Comparison of ENCODE assay signal across 1 cellular context in the genomic region with DNA sequence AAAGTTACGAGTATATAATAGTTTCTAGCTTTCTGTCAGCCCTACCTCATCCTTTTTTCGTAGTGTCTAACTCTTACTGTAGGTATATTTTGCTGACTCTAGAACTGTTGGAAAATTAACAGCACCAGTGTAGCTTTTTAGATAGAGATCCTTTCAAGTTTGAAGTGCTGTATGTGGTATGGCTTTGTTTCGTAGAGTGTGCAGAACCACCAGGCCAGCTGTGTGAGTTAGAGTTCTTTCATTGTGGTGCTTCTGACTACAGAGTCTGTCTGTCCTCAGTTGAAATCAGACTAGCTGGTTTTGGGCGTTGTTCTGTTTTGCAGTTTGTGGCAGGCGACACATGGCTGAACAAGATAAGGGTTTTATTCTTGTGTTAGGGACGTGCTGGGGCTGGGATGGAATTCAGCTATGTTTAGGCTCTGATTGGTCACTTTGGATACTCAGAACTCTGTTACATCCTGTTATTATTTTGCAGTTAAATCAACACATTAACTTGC.
TF ChIP-seq lines count a peak whose summit lies in the region.

No MANE protein-coding gene starts in this region.

TF ChIP-seq in WTC11, 78 proteins besides CTCF, POLR2A, EP300 and RAD21 (continued from another document):
- TF ChIP-seq, protein P1, sequence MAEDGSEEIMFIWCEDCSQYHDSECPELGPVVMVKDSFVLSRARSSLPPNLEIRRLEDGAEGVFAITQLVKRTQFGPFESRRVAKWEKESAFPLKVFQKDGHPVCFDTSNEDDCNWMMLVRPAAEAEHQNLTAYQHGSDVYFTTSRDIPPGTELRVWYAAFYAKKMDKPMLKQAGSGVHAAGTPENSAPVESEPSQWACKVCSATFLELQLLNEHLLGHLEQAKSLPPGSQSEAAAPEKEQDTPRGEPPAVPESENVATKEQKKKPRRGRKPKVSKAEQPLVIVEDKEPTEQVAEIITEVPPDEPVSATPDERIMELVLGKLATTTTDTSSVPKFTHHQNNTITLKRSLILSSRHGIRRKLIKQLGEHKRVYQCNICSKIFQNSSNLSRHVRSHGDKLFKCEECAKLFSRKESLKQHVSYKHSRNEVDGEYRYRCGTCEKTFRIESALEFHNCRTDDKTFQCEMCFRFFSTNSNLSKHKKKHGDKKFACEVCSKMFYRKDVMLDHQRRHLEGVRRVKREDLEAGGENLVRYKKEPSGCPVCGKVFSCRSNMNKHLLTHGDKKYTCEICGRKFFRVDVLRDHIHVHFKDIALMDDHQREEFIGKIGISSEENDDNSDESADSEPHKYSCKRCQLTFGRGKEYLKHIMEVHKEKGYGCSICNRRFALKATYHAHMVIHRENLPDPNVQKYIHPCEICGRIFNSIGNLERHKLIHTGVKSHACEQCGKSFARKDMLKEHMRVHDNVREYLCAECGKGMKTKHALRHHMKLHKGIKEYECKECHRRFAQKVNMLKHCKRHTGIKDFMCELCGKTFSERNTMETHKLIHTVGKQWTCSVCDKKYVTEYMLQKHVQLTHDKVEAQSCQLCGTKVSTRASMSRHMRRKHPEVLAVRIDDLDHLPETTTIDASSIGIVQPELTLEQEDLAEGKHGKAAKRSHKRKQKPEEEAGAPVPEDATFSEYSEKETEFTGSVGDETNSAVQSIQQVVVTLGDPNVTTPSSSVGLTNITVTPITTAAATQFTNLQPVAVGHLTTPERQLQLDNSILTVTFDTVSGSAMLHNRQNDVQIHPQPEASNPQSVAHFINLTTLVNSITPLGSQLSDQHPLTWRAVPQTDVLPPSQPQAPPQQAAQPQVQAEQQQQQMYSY (CRISPR knock-in tag; IDR thresholded peaks at IDR 0.05), result no peak
- TF ChIP-seq, protein P2, sequence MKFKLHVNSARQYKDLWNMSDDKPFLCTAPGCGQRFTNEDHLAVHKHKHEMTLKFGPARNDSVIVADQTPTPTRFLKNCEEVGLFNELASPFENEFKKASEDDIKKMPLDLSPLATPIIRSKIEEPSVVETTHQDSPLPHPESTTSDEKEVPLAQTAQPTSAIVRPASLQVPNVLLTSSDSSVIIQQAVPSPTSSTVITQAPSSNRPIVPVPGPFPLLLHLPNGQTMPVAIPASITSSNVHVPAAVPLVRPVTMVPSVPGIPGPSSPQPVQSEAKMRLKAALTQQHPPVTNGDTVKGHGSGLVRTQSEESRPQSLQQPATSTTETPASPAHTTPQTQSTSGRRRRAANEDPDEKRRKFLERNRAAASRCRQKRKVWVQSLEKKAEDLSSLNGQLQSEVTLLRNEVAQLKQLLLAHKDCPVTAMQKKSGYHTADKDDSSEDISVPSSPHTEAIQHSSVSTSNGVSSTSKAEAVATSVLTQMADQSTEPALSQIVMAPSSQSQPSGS (CRISPR knock-in tag; IDR thresholded peaks at IDR 0.05; ENCODE audit: borderline replicate concordance, low read depth), result no peak
- TF ChIP-seq MXD4 (CRISPR knock-in tag; IDR thresholded peaks at IDR 0.05; ENCODE audit: borderline replicate concordance), result no peak
- TF ChIP-seq, protein P3, sequence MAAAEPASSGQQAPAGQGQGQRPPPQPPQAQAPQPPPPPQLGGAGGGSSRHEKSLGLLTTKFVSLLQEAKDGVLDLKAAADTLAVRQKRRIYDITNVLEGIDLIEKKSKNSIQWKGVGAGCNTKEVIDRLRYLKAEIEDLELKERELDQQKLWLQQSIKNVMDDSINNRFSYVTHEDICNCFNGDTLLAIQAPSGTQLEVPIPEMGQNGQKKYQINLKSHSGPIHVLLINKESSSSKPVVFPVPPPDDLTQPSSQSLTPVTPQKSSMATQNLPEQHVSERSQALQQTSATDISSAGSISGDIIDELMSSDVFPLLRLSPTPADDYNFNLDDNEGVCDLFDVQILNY (CRISPR knock-in tag; IDR thresholded peaks at IDR 0.05), result no peak
- no peak for TF ChIP-seq NFE2L1 (CRISPR knock-in tag; IDR thresholded peaks at IDR 0.05)
- TF ChIP-seq SP1 (CRISPR knock-in tag; conservative IDR thresholded peaks at IDR 0.05), result no peak
- no peak for TF ChIP-seq ELF4 (CRISPR knock-in tag; IDR thresholded peaks at IDR 0.05; ENCODE audit: low read depth)
- TF ChIP-seq, protein P4, sequence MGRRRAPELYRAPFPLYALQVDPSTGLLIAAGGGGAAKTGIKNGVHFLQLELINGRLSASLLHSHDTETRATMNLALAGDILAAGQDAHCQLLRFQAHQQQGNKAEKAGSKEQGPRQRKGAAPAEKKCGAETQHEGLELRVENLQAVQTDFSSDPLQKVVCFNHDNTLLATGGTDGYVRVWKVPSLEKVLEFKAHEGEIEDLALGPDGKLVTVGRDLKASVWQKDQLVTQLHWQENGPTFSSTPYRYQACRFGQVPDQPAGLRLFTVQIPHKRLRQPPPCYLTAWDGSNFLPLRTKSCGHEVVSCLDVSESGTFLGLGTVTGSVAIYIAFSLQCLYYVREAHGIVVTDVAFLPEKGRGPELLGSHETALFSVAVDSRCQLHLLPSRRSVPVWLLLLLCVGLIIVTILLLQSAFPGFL (CRISPR knock-in tag; IDR thresholded peaks at IDR 0.05; ENCODE audit: borderline replicate concordance), result no peak
- TF ChIP-seq, protein P5, sequence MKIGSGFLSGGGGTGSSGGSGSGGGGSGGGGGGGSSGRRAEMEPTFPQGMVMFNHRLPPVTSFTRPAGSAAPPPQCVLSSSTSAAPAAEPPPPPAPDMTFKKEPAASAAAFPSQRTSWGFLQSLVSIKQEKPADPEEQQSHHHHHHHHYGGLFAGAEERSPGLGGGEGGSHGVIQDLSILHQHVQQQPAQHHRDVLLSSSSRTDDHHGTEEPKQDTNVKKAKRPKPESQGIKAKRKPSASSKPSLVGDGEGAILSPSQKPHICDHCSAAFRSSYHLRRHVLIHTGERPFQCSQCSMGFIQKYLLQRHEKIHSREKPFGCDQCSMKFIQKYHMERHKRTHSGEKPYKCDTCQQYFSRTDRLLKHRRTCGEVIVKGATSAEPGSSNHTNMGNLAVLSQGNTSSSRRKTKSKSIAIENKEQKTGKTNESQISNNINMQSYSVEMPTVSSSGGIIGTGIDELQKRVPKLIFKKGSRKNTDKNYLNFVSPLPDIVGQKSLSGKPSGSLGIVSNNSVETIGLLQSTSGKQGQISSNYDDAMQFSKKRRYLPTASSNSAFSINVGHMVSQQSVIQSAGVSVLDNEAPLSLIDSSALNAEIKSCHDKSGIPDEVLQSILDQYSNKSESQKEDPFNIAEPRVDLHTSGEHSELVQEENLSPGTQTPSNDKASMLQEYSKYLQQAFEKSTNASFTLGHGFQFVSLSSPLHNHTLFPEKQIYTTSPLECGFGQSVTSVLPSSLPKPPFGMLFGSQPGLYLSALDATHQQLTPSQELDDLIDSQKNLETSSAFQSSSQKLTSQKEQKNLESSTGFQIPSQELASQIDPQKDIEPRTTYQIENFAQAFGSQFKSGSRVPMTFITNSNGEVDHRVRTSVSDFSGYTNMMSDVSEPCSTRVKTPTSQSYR (CRISPR knock-in tag; IDR thresholded peaks at IDR 0.05), result no peak
- TF ChIP-seq ZNF671 (CRISPR knock-in tag; IDR thresholded peaks at IDR 0.05), result no peak
- TF ChIP-seq FOXP1 (CRISPR knock-in tag; IDR thresholded peaks at IDR 0.05; ENCODE audit: borderline replicate concordance), result no peak
- TF ChIP-seq, protein P6, sequence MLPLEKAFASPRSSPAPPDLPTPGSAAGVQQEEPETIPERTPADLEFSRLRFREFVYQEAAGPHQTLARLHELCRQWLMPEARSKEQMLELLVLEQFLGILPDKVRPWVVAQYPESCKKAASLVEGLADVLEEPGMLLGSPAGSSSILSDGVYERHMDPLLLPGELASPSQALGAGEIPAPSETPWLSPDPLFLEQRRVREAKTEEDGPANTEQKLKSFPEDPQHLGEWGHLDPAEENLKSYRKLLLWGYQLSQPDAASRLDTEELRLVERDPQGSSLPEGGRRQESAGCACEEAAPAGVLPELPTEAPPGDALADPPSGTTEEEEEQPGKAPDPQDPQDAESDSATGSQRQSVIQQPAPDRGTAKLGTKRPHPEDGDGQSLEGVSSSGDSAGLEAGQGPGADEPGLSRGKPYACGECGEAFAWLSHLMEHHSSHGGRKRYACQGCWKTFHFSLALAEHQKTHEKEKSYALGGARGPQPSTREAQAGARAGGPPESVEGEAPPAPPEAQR (CRISPR knock-in tag; IDR thresholded peaks at IDR 0.05), result no peak
- TF ChIP-seq SOX15 (CRISPR knock-in tag; IDR thresholded peaks at IDR 0.05), result no peak
- TF ChIP-seq, protein P7, sequence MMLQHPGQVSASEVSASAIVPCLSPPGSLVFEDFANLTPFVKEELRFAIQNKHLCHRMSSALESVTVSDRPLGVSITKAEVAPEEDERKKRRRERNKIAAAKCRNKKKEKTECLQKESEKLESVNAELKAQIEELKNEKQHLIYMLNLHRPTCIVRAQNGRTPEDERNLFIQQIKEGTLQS (CRISPR knock-in tag; conservative IDR thresholded peaks at IDR 0.05), result no peak
- TF ChIP-seq, protein P8, sequence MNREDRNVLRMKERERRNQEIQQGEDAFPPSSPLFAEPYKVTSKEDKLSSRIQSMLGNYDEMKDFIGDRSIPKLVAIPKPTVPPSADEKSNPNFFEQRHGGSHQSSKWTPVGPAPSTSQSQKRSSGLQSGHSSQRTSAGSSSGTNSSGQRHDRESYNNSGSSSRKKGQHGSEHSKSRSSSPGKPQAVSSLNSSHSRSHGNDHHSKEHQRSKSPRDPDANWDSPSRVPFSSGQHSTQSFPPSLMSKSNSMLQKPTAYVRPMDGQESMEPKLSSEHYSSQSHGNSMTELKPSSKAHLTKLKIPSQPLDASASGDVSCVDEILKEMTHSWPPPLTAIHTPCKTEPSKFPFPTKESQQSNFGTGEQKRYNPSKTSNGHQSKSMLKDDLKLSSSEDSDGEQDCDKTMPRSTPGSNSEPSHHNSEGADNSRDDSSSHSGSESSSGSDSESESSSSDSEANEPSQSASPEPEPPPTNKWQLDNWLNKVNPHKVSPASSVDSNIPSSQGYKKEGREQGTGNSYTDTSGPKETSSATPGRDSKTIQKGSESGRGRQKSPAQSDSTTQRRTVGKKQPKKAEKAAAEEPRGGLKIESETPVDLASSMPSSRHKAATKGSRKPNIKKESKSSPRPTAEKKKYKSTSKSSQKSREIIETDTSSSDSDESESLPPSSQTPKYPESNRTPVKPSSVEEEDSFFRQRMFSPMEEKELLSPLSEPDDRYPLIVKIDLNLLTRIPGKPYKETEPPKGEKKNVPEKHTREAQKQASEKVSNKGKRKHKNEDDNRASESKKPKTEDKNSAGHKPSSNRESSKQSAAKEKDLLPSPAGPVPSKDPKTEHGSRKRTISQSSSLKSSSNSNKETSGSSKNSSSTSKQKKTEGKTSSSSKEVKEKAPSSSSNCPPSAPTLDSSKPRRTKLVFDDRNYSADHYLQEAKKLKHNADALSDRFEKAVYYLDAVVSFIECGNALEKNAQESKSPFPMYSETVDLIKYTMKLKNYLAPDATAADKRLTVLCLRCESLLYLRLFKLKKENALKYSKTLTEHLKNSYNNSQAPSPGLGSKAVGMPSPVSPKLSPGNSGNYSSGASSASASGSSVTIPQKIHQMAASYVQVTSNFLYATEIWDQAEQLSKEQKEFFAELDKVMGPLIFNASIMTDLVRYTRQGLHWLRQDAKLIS (CRISPR knock-in tag; IDR thresholded peaks at IDR 0.05; ENCODE audit: borderline replicate concordance), result no peak
TF ChIP-seq in WTC11: peak in this region for 0.
